In genomic region chr6:111480988-111481830, GRCh38 we compare ENCODE assay signal across 8 cellular contexts. TPM values are rescaled to one million over a fixed set of nuclear protein-coding genes. Genes with fewer than 3 reads are reported as not detected.
DNase-seq lines count a peak whose midpoint lies in the region; TF ChIP-seq lines count a peak whose summit lies in the region.

No MANE protein-coding gene starts in this region.

- in situ Hi-C loops in astrocyte of the cerebellum (cut with HindIII; ENCODE audit: low sequenced_read_pairs), result no loop called here

- 24% methylated on average over 6 of the region's 6 CpGs for WGBS in urinary bladder

- TF ChIP-seq CTCF in LNCaP clone FGC (IDR thresholded peaks at IDR 0.05; ENCODE audit: control insufficient read depth, extremely low read depth, insufficient read depth) (no peak), astrocyte of the cerebellum (IDR thresholded peaks at IDR 0.05; ENCODE audit: low read depth, low read length, missing control alignments) (no peak)

- DNase-seq in EH (ENCODE audit: low read depth), result peak; percentile 35
- no peak for DNase-seq in LNCaP clone FGC (ENCODE audit: low read depth)
- DNase-seq in astrocyte of the cerebellum (ENCODE audit: low read depth), result no peak
- DNase-seq in lung microvascular endothelial cell (ENCODE audit: low read depth in 2 of 2), result peak; percentile 30 to 43
- DNase-seq in mesenteric fat pad (ENCODE audit: low spot score), result no peak
- no peak for DNase-seq in NCI-H1436 (lab: John Stamatoyannopoulos, UW)
- DNase-seq in stimulated activated CD4-positive, alpha-beta T cell treated with anti-CD3 and anti-CD28 coated beads, Interleukin-15, amount 100 ng/mL, for 24 hours, result no peak

- H3K27ac ChIP-seq in urinary bladder (ENCODE audit: low read depth), result peak overlapping the region; percentile 98

- H3K36me3 ChIP-seq in urinary bladder (ENCODE audit: insufficient read depth), result no peaks in the 10 kb centered on the region

- H3K4me3 ChIP-seq in LNCaP clone FGC (ENCODE audit: low read depth, low read length) (peak overlapping the region; percentile 69), astrocyte of the cerebellum (ENCODE audit: low read depth, low read length) (peak overlapping the region; percentile 68), urinary bladder (ENCODE audit: low read depth, low read length) (peak overlapping the region; percentile 99)

- H3K4me1 ChIP-seq in urinary bladder (ENCODE audit: insufficient read depth), result no peaks in the 10 kb centered on the region

RNA-seq across cellular contexts. Expression of gene REV3L, which starts 1.8 kb away (rescaled TPM):
- total RNA-seq in lung microvascular endothelial cell (17.0 and 18.8 TPM in 2 replicates), urinary bladder (132 TPM), mesenteric fat pad (63.7 TPM)
- polyA plus RNA-seq in urinary bladder, result 33.8 TPM

Comparison
In these comparisons a context has a peak if more than half of its experiments do, and no peak if none do; other contexts are left out.
1. DNase-seq: peak in EH (single experiment) and lung microvascular endothelial cell (2 of 2); none in LNCaP clone FGC (single experiment), astrocyte of the cerebellum (single experiment), mesenteric fat pad (single experiment), NCI-H1436 (single experiment) and stimulated activated CD4-positive, alpha-beta T cell treated with anti-CD3 and anti-CD28 coated beads, Interleukin-15, amount 100 ng/mL, for 24 hours (single experiment).
2. Peak in every context shown above with its lines, with median percentiles within 50 percentile points of each other: H3K4me3 ChIP-seq.